Comparison of ENCODE assay signal across 14 cellular contexts in the genomic region with DNA sequence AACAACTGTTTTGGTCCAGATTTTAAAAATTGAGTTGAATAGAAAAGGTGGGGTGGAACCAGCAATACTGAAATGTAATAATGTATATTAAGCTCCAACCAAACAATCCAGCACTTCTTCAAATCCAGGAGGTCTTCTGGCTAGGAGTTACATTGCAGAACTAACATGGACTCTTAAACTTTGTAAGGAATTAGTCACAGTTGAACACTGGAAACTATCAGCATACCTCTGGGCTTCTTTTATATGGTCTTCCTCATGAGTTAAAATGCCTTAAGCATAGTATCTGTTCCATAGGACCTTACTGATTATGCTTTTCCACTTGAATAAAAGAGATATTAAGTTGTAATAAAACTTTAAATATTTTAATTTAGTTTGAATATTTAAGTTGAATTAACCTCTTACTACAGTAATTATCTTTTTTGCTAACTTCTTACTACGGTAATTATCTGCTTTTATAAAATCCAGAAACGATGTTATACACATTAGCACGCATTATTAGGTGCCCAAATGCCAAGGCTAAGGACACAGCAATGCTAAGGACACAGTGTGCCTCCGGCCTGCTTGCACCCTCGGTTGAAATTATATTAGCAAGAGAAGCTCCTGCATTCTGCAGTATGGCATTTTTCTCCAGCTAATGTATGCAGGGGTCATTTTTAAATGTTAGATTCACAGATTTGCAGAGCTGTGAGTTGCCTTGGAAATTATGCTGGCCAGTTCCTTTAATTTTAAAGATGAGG.
DNase-seq lines count a peak whose midpoint lies in the region; ATAC-seq, FAIRE-seq and TF ChIP-seq lines count a peak whose summit lies in the region.
"Had no signal": no experiment of that assay in that cellular context is flagged by ENCODE, and none has a peak within 500 bp of the region (broad histone marks: within the 10 kb centered on the region; RNA-seq: fewer than 3 reads in every experiment).

No MANE protein-coding gene starts in this region.

- no peaks in the 10 kb centered on the region for H3K9me2 ChIP-seq in Loucy (replicated peaks; ENCODE audit: low read depth, low read length)

- no peaks in the 10 kb centered on the region for H3K79me2 ChIP-seq in Loucy (ENCODE audit: insufficient read depth, low read length)
- peaks cover 6% of the 10 kb centered on the region; the same call in 1 of the 3 replicates for H3K79me2 ChIP-seq in K562 (ENCODE audit: control insufficient read depth, insufficient read depth, low read length)

- no peaks in the 10 kb centered on the region for H3K9me1 ChIP-seq in K562 (ENCODE audit: control insufficient read depth, insufficient read depth, low read length)

- peak overlapping the region; percentile 67 for H3K4me2 ChIP-seq in Loucy (ENCODE audit: low read depth, low read length, poor library complexity, severe bottlenecking)
- H3K4me2 ChIP-seq in K562 (ENCODE audit: insufficient read depth, low read length), result no peak overlapping the region

- no peaks in the 10 kb centered on the region for H3F3A ChIP-seq in Loucy (ENCODE audit: low read depth)

- in situ Hi-C loops in K562 (cut with MboI), result no loop called here

- H3K27ac ChIP-seq in K562 (ENCODE audit: extremely low read depth, low read depth, low read length), result peak overlapping the region; percentile 73; the same call in 1 of the 3 replicates
- peak overlapping the region; percentile 66 to 93 (median 79) for H3K27ac ChIP-seq in stomach

- H3K4me3 ChIP-seq in Loucy (ENCODE audit: low read length, poor library complexity, severe bottlenecking) (peak overlapping the region; percentile 51), K562 (no peak overlapping the region), stomach (no peak overlapping the region)

- intact Hi-C loops in K562 (cut with micrococcal nuclease), result no loop called here
- intact Hi-C loops in left colon (cut with DNase I, micrococcal nuclease), result no loop called here
- intact Hi-C loops in stomach (cut with DNase I; ENCODE audit: low total_unique reads), result no loop called here

- no peaks in the 10 kb centered on the region for H3K27me3 ChIP-seq in Loucy (ENCODE audit: insufficient read depth, low read length, poor library complexity, severe bottlenecking)
- H3K27me3 ChIP-seq in K562 (ENCODE audit: control insufficient read depth in 2 of 2, insufficient read depth in 2 of 2, low read length in 2 of 2), result no peaks in the 10 kb centered on the region
- H3K27me3 ChIP-seq in stomach, result no peaks in the 10 kb centered on the region

- no peak for TF ChIP-seq EP300 in K562 (IDR thresholded peaks at IDR 0.05; ENCODE audit: low read length)
- no peak for TF ChIP-seq EP300 in stomach (IDR thresholded peaks at IDR 0.05)

- H3K36me3 ChIP-seq in Loucy (ENCODE audit: insufficient read depth, low read length) (no peaks in the 10 kb centered on the region; the same call in 1 of the 2 replicates), K562 (ENCODE audit: control insufficient read depth, insufficient read depth, low read length) (no peaks in the 10 kb centered on the region), stomach (no peaks in the 10 kb centered on the region)

- ATAC-seq in K562 (no peak), left colon (peak; percentile 28), HG03159 (IDR thresholded peaks at IDR 0.05; ENCODE audit: unreplicated experiment) (no peak)

- H4K20me1 ChIP-seq in Loucy (ENCODE audit: insufficient read depth, low read length, poor library complexity, severe bottlenecking) (no peaks in the 10 kb centered on the region), K562 (replicated peaks; ENCODE audit: control insufficient read depth, insufficient read depth, low read length) (peaks cover 2% of the 10 kb centered on the region; the same call in 1 of the 2 replicates)

- no peak for TF ChIP-seq RAD21 in K562 (CRISPR knock-in tag; conservative IDR thresholded peaks at IDR 0.05 in 1 of 2, IDR thresholded peaks at IDR 0.05 in 1 of 2)

- H3K9me3 ChIP-seq in Loucy (ENCODE audit: insufficient read depth, low read depth, low read length) (no peaks in the 10 kb centered on the region), K562 (replicated peaks; ENCODE audit: control insufficient read depth, insufficient read depth, low read depth, low read length) (peaks cover 7% of the 10 kb centered on the region), stomach (no peaks in the 10 kb centered on the region)

- POLR2A ChIA-PET in K562 (lab: Yijun Ruan, JAX), result interaction anchor here (0.6 to 1.4 kb wide), 2 partner anchors 39 to 42 kb away, joined by 3 read pairs; no protein-coding TSS in a partner anchor

- TF ChIP-seq POLR2A in K562 (conservative IDR thresholded peaks at IDR 0.05) (no peak), stomach (IDR thresholded peaks at IDR 0.05) (no peak)

- TF ChIP-seq CTCF in Loucy (conservative IDR thresholded peaks at IDR 0.05; ENCODE audit: low read length), result no peak
- no peak for TF ChIP-seq CTCF in K562 (IDR thresholded peaks at IDR 0.05 in 2 of 3, conservative IDR thresholded peaks at IDR 0.05 in 1 of 3; ENCODE audit: insufficient read depth in 2 of 3, low read depth in 1 of 3, low read length in 3 of 3)
- no peak for TF ChIP-seq CTCF in stomach (IDR thresholded peaks at IDR 0.05)

- CTCF ChIA-PET in K562 (lab: Yijun Ruan, JAX; ENCODE audit: low intra/inter-chr PET ratio), result no interaction called here

- DNase-seq in K562 (ENCODE audit: extremely low read depth in 1 of 4, low spot score in 3 of 4) (no peak), left colon (no peak), stomach (no peak), LoVo (ENCODE audit: low spot score) (no peak), GF-D8 (lab: John Stamatoyannopoulos, UW) (no peak)
- DNase-seq: activated naive CD4-positive, alpha-beta T cell treated with Interleukin-2 at 50 U/mL for 16 hours; COR-L47; foreskin fibroblast; GOT3; left cardiac atrium; NCI-H1694 treated with DMSO at 0.1 percent for 48 hours; posterior cingulate gyrus had no signal

- BruUV-seq in K562 (replicated peaks; lab: Mats Ljungman, UMichigan), result no TSS peak

- H2AFZ ChIP-seq in Loucy (ENCODE audit: low read length), result peak overlapping the region; percentile 10; the same call in 1 of the 2 replicates
- H2AFZ ChIP-seq in K562 (ENCODE audit: low read depth, low read length), result no peak overlapping the region

- H3K4me1 ChIP-seq in Loucy (ENCODE audit: insufficient read depth, low read length, poor library complexity, severe bottlenecking), result peaks cover 16% of the 10 kb centered on the region
- peaks cover 0 to 30% of the 10 kb centered on the region in 2 experiments; a peak in 2 of 5 replicates for H3K4me1 ChIP-seq in K562 (replicated peaks in 1 of 2; ENCODE audit: control insufficient read depth in 2 of 2, insufficient read depth in 2 of 2, low read length in 2 of 2)
- peaks cover 22 to 74% (median 54%) of the 10 kb centered on the region in 4 donors for H3K4me1 ChIP-seq in stomach

- 78% methylated on average over 5 of the region's 5 CpGs for WGBS in K562 (ENCODE audit: insufficient coverage, low coverage, missing lambda C conversion rate)
- 51 to 74% (median 62%) methylated on average over 5 of the region's 5 CpGs for WGBS in stomach, 5 donors

- H3K9ac ChIP-seq in Loucy (ENCODE audit: low read depth, low read length, poor library complexity, severe bottlenecking), result peak overlapping the region; percentile 11
- no peak overlapping the region for H3K9ac ChIP-seq in K562 (ENCODE audit: insufficient read depth in 1 of 2, low read depth in 2 of 2, low read length in 2 of 2)

- FAIRE-seq in K562 (lab: Jason Lieb, UNC), result no peak

TF ChIP-seq in K562, 482 proteins besides CTCF, POLR2A, EP300 and RAD21:
- TF ChIP-seq, protein P1, sequence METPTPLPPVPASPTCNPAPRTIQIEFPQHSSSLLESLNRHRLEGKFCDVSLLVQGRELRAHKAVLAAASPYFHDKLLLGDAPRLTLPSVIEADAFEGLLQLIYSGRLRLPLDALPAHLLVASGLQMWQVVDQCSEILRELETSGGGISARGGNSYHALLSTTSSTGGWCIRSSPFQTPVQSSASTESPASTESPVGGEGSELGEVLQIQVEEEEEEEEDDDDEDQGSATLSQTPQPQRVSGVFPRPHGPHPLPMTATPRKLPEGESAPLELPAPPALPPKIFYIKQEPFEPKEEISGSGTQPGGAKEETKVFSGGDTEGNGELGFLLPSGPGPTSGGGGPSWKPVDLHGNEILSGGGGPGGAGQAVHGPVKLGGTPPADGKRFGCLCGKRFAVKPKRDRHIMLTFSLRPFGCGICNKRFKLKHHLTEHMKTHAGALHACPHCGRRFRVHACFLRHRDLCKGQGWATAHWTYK (CRISPR knock-in tag; IDR thresholded peaks at IDR 0.05), result no peak
- TF ChIP-seq HMGN3 (IDR thresholded peaks at IDR 0.05; ENCODE audit: borderline replicate concordance, extremely low read depth, insufficient read length, low read depth, low read length), result no peak
- TF ChIP-seq ERF (CRISPR knock-in tag; IDR thresholded peaks at IDR 0.05), result no peak
- no peak; the same call in 1 of the 2 replicates for TF ChIP-seq FOSL1 (tag; conservative IDR thresholded peaks at IDR 0.05)
- no peak for TF ChIP-seq BCL6 (CRISPR knock-in tag; IDR thresholded peaks at IDR 0.05)
- no peak for TF ChIP-seq HEY1 (CRISPR knock-in tag; IDR thresholded peaks at IDR 0.05; ENCODE audit: borderline replicate concordance)
- no peak for TF ChIP-seq ZNF707 (CRISPR knock-in tag; conservative IDR thresholded peaks at IDR 0.05)
- no peak for TF ChIP-seq KLF16 (IDR thresholded peaks at IDR 0.05)
- TF ChIP-seq ZNF778 (CRISPR knock-in tag; IDR thresholded peaks at IDR 0.05), result no peak
- TF ChIP-seq, protein P2, sequence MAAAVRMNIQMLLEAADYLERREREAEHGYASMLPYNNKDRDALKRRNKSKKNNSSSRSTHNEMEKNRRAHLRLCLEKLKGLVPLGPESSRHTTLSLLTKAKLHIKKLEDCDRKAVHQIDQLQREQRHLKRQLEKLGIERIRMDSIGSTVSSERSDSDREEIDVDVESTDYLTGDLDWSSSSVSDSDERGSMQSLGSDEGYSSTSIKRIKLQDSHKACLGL (CRISPR knock-in tag; IDR thresholded peaks at IDR 0.05; ENCODE audit: borderline replicate concordance, poor library complexity, severe bottlenecking), result no peak
- no peak for TF ChIP-seq ARHGAP35 (IDR thresholded peaks at IDR 0.05; ENCODE audit: partially characterized antibody)
- no peak for TF ChIP-seq CHD2 (IDR thresholded peaks at IDR 0.05; ENCODE audit: low read depth, low read length)
- no peak for TF ChIP-seq C11orf30 (IDR thresholded peaks at IDR 0.05; ENCODE audit: low read depth)
